ENCODE assay signal across 1 cellular context in genomic region chr22:29639096-29639495, GRCh38.
TF ChIP-seq lines count a peak whose summit lies in the region.

No MANE protein-coding gene starts in this region.

TF ChIP-seq in H1, 55 proteins besides CTCF, POLR2A, EP300 and RAD21:
- TF ChIP-seq GTF2F1 (IDR thresholded peaks at IDR 0.05; ENCODE audit: borderline replicate concordance, low read depth, low read length) (no peak), POLR2AphosphoS5 (IDR thresholded peaks at IDR 0.05; ENCODE audit: low read depth, low read length) (no peak), YY1 (IDR thresholded peaks at IDR 0.05; ENCODE audit: low read depth, low read length) (no peak), TCF12 (IDR thresholded peaks at IDR 0.05; ENCODE audit: low read depth, low read length) (no peak), BCL11A (IDR thresholded peaks at IDR 0.05; ENCODE audit: low read depth in 2 of 2, low read length in 2 of 2) (no peak), ASH2L (IDR thresholded peaks at IDR 0.05; ENCODE audit: low read length) (no peak), USF2 (IDR thresholded peaks at IDR 0.05; ENCODE audit: low read length) (no peak), RBBP5 (IDR thresholded peaks at IDR 0.05; ENCODE audit: borderline replicate concordance, low read depth, low read length) (no peak), SP2 (IDR thresholded peaks at IDR 0.05; ENCODE audit: low read length) (no peak), SIX5 (IDR thresholded peaks at IDR 0.05; ENCODE audit: low read depth, low read length) (no peak), TAF1 (IDR thresholded peaks at IDR 0.05; ENCODE audit: low read depth, low read length) (no peak)
